18 cellular contexts compared by ENCODE assay signal in genomic region chr4:185120631-185120946, GRCh38. TPM values are rescaled to one million over a fixed set of nuclear protein-coding genes. Genes with fewer than 3 reads are reported as not detected.
DNase-seq lines count a peak whose midpoint lies in the region; ATAC-seq, FAIRE-seq and TF ChIP-seq lines count a peak whose summit lies in the region.
"Had no signal": no experiment of that assay in that cellular context is flagged by ENCODE, and none has a peak within 500 bp of the region (broad histone marks: within the 10 kb centered on the region; RNA-seq: fewer than 3 reads in every experiment).

No MANE protein-coding gene starts in this region.

- no peak for FAIRE-seq in astrocyte (lab: Jason Lieb, UNC)
- FAIRE-seq: D721Med had no signal

- no peaks in the 10 kb centered on the region for H3K36me3 Mint-ChIP-seq in astrocyte (ENCODE audit: low read depth, unreplicated experiment)
- no peaks in the 10 kb centered on the region for H3K36me3 Mint-ChIP-seq in CD4-positive, alpha-beta T cell (ENCODE audit: low read depth)
- H3K36me3 Mint-ChIP-seq: CD8-positive, alpha-beta memory T cell had no signal

- no peaks in the 10 kb centered on the region for H3K36me3 ChIP-seq in heart left ventricle
- no peaks in the 10 kb centered on the region for H3K36me3 ChIP-seq in astrocyte (ENCODE audit: insufficient read depth, low read length)
- no peaks in the 10 kb centered on the region for H3K36me3 ChIP-seq in thyroid gland
- H3K36me3 ChIP-seq: BLaER1 had no signal

- 61 to 67% (median 63%) methylated on average over 6 of the region's 6 CpGs for WGBS in heart left ventricle, 4 donors
- 59 to 67% methylated on average over 6 of the region's 6 CpGs for WGBS in thyroid gland, 2 donors

- peak overlapping the region; percentile 3 for H3K4me2 ChIP-seq in astrocyte (ENCODE audit: low read length)
- H3K4me2 ChIP-seq: BLaER1, PC-9 had no signal

- no peaks in the 10 kb centered on the region for H4K20me1 ChIP-seq in astrocyte (ENCODE audit: insufficient read depth, low read length)
- H4K20me1 ChIP-seq: BLaER1 had no signal

- H3K27ac ChIP-seq in heart left ventricle (peak overlapping the region; percentile 15 to 83 (median 58)), astrocyte (ENCODE audit: low read depth, low read length) (no peak overlapping the region), thyroid gland (peak overlapping the region; percentile 85 to 90 (median 90))
- no peak overlapping the region for H3K27ac ChIP-seq in CD4-positive, alpha-beta T cell (ENCODE audit: low read depth, low read length)
- H3K27ac ChIP-seq: BLaER1, PC-9 had no signal

- TF ChIP-seq POLR2A in heart left ventricle (IDR thresholded peaks at IDR 0.05) (no peak), thyroid gland (IDR thresholded peaks at IDR 0.05) (no peak)

- H3K9me3 ChIP-seq in heart left ventricle (no peaks in the 10 kb centered on the region), astrocyte (ENCODE audit: insufficient read depth, low read depth, low read length) (no peaks in the 10 kb centered on the region), thyroid gland (no peaks in the 10 kb centered on the region)
- H3K9me3 ChIP-seq in CD4-positive, alpha-beta T cell (ENCODE audit: control insufficient read depth, low read length): no peaks in the 10 kb centered on the region
- H3K9me3 ChIP-seq: BLaER1 had no signal

- no peaks in the 10 kb centered on the region for H3K79me2 ChIP-seq in astrocyte (ENCODE audit: insufficient read depth, low read length)

- H3K27me3 ChIP-seq in heart left ventricle (no peaks in the 10 kb centered on the region), astrocyte (ENCODE audit: insufficient read depth, low read length) (peaks cover 3% of the 10 kb centered on the region), thyroid gland (no peaks in the 10 kb centered on the region)
- H3K27me3 ChIP-seq in CD4-positive, alpha-beta T cell (ENCODE audit: control insufficient read depth, insufficient read depth, low read length): peaks cover 9% of the 10 kb centered on the region
- H3K27me3 ChIP-seq: BLaER1 had no signal

- H3K4me1 ChIP-seq in heart left ventricle (peaks cover 0 to 38% (median 7%) of the 10 kb centered on the region in 12 donors), astrocyte (ENCODE audit: insufficient read depth, low read length) (peaks cover 9% of the 10 kb centered on the region), thyroid gland (peaks cover 12 to 14% of the 10 kb centered on the region in 2 donors)

- CTCF ChIA-PET in CD4-positive, alpha-beta T cell (lab: Charles Lee): no interaction called here

- H3K4me1 Mint-ChIP-seq in astrocyte (ENCODE audit: low read depth, unreplicated experiment): peaks cover 20% of the 10 kb centered on the region
- peaks cover 7% of the 10 kb centered on the region for H3K4me1 Mint-ChIP-seq in CD4-positive, alpha-beta T cell (ENCODE audit: low read depth)

- no peak overlapping the region for H3K4me3 ChIP-seq in heart left ventricle
- no peak overlapping the region for H3K4me3 ChIP-seq in astrocyte (ENCODE audit: insufficient read depth, low read depth, low read length)
- H3K4me3 ChIP-seq in thyroid gland (replicated peaks in 1 of 3): no peak overlapping the region
- H3K4me3 ChIP-seq: BLaER1, PC-9 had no signal

- DNase-seq in heart left ventricle: no peak
- DNase-seq in Right ventricle myocardium inferior (ENCODE audit: missing footprints): no peak
- DNase-seq in astrocyte (ENCODE audit: low read depth): no peak
- peak; percentile 39 for DNase-seq in iPS-NIHi7 (ENCODE audit: extremely low spot score)
- DNase-seq in thyroid gland: peak; percentile 57 to 68
- no peak for DNase-seq in NCI-H510A treated with DMSO at 0.1 percent for 48 hours (lab: John Stamatoyannopoulos, UW)
- no peak for DNase-seq in stimulated activated naive CD4-positive, alpha-beta T cell treated with Interleukin-2 at 50 U/mL for 16 hours (lab: John Stamatoyannopoulos, UW)
- no peak for DNase-seq in CD4-positive, alpha-beta T cell
- DNase-seq: CD8-positive, alpha-beta memory T cell; DMS79; KBM-7; NCI-H1436; NCI-H2029 treated with DMSO at 0.1 percent for 48 hours; NCI-H2171 treated with DMSO at 0.1 percent for 48 hours; NCI-H82; PC-9 had no signal

- POLR2A ChIA-PET in CD4-positive, alpha-beta T cell (lab: Charles Lee): no interaction called here

- peaks cover 27% of the 10 kb centered on the region for H3K27me3 Mint-ChIP-seq in astrocyte (ENCODE audit: low read depth, unreplicated experiment)
- peaks cover 44% of the 10 kb centered on the region for H3K27me3 Mint-ChIP-seq in CD4-positive, alpha-beta T cell

- intact Hi-C loops in heart left ventricle (cut with DNase I) (no loop called here), Right ventricle myocardium inferior (cut with DNase I) (no loop called here), thyroid gland (cut with DNase I) (no loop called here)
- intact Hi-C loops in CD4-positive, alpha-beta T cell (cut with DNase I, micrococcal nuclease): no loop called here

- ATAC-seq in heart left ventricle: no peak
- no peak for ATAC-seq in Right ventricle myocardium inferior
- ATAC-seq in CD4-positive, alpha-beta T cell (ENCODE audit: poor library complexity): no peak

- no peak overlapping the region for H3K4me3 Mint-ChIP-seq in astrocyte (ENCODE audit: unreplicated experiment)
- no peak overlapping the region for H3K4me3 Mint-ChIP-seq in CD4-positive, alpha-beta T cell
- H3K4me3 Mint-ChIP-seq: CD8-positive, alpha-beta memory T cell had no signal

- H2AFZ ChIP-seq in astrocyte (ENCODE audit: low read depth, low read length): peak overlapping the region; percentile 15
- H2AFZ ChIP-seq: PC-9 had no signal

- H3K9me3 Mint-ChIP-seq in astrocyte (ENCODE audit: unreplicated experiment): no peaks in the 10 kb centered on the region
- no peaks in the 10 kb centered on the region for H3K9me3 Mint-ChIP-seq in CD4-positive, alpha-beta T cell
- H3K9me3 Mint-ChIP-seq: CD8-positive, alpha-beta memory T cell had no signal

- H3K9ac ChIP-seq in astrocyte (ENCODE audit: low read length): no peak overlapping the region
- H3K9ac ChIP-seq: BLaER1 had no signal

- H3K27ac Mint-ChIP-seq in astrocyte (ENCODE audit: unreplicated experiment): no peak overlapping the region
- H3K27ac Mint-ChIP-seq in CD4-positive, alpha-beta T cell: no peak overlapping the region

- TF ChIP-seq CTCF in heart left ventricle (IDR thresholded peaks at IDR 0.05): no peak
- no peak for TF ChIP-seq CTCF in astrocyte (IDR thresholded peaks at IDR 0.05; ENCODE audit: insufficient read depth, low read depth, low read length)
- TF ChIP-seq CTCF in thyroid gland (IDR thresholded peaks at IDR 0.05): no peak
- TF ChIP-seq CTCF in CD4-positive, alpha-beta T cell (IDR thresholded peaks at IDR 0.05): no peak

RNA-seq across cellular contexts. Expression of gene SLC25A4, which starts 22.5 kb away (rescaled TPM):
- 1,000 to 10,000 TPM in 8 of 9 donors, 100 to 1,000 TPM in 1; 878 to 2,214 (median 1,547) TPM for total RNA-seq in heart left ventricle
- 1,000 to 10,000 TPM in 1 of 2 donors, 100 to 1,000 TPM in 1; 935 to 1,170 TPM for polyA plus RNA-seq in heart left ventricle
- total RNA-seq in Right ventricle myocardium inferior: 2,233 TPM
- 27.0 and 32.0 TPM in 2 replicates for total RNA-seq in astrocyte
- 10 to 100 TPM; 26.7 to 56.7 (median 41.8) TPM for total RNA-seq in thyroid gland
- 1 to 10 TPM; 4.1 TPM for total RNA-seq in CD4-positive, alpha-beta T cell

Comparison
In these comparisons a context has a peak if more than half of its experiments do, and no peak if none do; other contexts are left out.
1. DNase-seq: peak in iPS-NIHi7 (single experiment) and thyroid gland (2 of 2); none in heart left ventricle (0 of 5), Right ventricle myocardium inferior (single experiment), astrocyte (single experiment), NCI-H510A treated with DMSO at 0.1 percent for 48 hours (single experiment), stimulated activated naive CD4-positive, alpha-beta T cell treated with Interleukin-2 at 50 U/mL for 16 hours (single experiment) and CD4-positive, alpha-beta T cell (0 of 10).
2. H3K27ac ChIP-seq: peak in heart left ventricle (12 of 12) and thyroid gland (3 of 3); none in astrocyte (single experiment) and CD4-positive, alpha-beta T cell (single experiment).
3. RNA of gene SLC25A4, which starts 22.5 kb away (total RNA-seq): 2,233 TPM in Right ventricle myocardium inferior (single experiment) and 878 to 2,214 TPM in heart left ventricle; 26.7 to 56.7 TPM in thyroid gland, 27.0 to 32.0 TPM in astrocyte and 4.1 TPM in CD4-positive, alpha-beta T cell; every median in the first group is over 10 times any median in the second.